Comparison of ENCODE assay signal across 18 cellular contexts in genomic region chr2:189125195-189125594, GRCh38. TPM values are rescaled to one million over a fixed set of nuclear protein-coding genes. Genes with fewer than 3 reads are reported as not detected.
DNase-seq lines count a peak whose midpoint lies in the region; ATAC-seq, FAIRE-seq and TF ChIP-seq lines count a peak whose summit lies in the region.
"Had no signal": no experiment of that assay in that cellular context is flagged by ENCODE, and none has a peak within 500 bp of the region (broad histone marks: within the 10 kb centered on the region; RNA-seq: fewer than 3 reads in every experiment).

No MANE protein-coding gene starts in this region.

- H3K9me2 ChIP-seq in PC-3 (replicated peaks; ENCODE audit: low read length) = no peaks in the 10 kb centered on the region
- H3K9me2 ChIP-seq in PC-9 (ENCODE audit: insufficient read depth) = peaks cover 6% of the 10 kb centered on the region; the same call in 1 of the 2 replicates

- H3K36me3 Mint-ChIP-seq in osteocyte (ENCODE audit: unreplicated experiment) = peaks cover 54% of the 10 kb centered on the region
- H3K36me3 Mint-ChIP-seq: CD14-positive monocyte; CD4-positive, alpha-beta memory T cell had no signal

- H3K9me3 Mint-ChIP-seq in osteocyte (ENCODE audit: unreplicated experiment) = no peaks in the 10 kb centered on the region
- H3K9me3 Mint-ChIP-seq: CD14-positive monocyte; CD4-positive, alpha-beta memory T cell; H9 had no signal

- TF ChIP-seq RAD21 in HepG2 (CRISPR knock-in tag; IDR thresholded peaks at IDR 0.05) = no peak

- H4K20me1 ChIP-seq in HepG2 (ENCODE audit: insufficient read depth, low read length) = no peaks in the 10 kb centered on the region
- H4K20me1 ChIP-seq in PC-3 (ENCODE audit: low read length) = no peaks in the 10 kb centered on the region
- H4K20me1 ChIP-seq in PC-9 (ENCODE audit: insufficient read depth) = no peaks in the 10 kb centered on the region
- H4K20me1 ChIP-seq: BLaER1 had no signal

- no peak overlapping the region for H3K4me3 ChIP-seq in HepG2 (replicated peaks in 1 of 3; ENCODE audit: insufficient read depth in 1 of 3, low read depth in 2 of 3, low read length in 3 of 3)
- H3K4me3 ChIP-seq in right lobe of liver = no peak overlapping the region
- H3K4me3 ChIP-seq in PC-3 (ENCODE audit: low read length) = no peak overlapping the region
- H3K4me3 ChIP-seq in PC-9 = no peak overlapping the region
- no peak overlapping the region for H3K4me3 ChIP-seq in heart left ventricle
- H3K4me3 ChIP-seq: BLaER1 had no signal

- H3F3A ChIP-seq in PC-3 (ENCODE audit: low read length, unreplicated experiment) (peaks cover 7% of the 10 kb centered on the region), PC-9 (ENCODE audit: insufficient read depth, low read depth) (no peaks in the 10 kb centered on the region)

- no peaks in the 10 kb centered on the region for H3K79me2 ChIP-seq in HepG2 (ENCODE audit: insufficient read depth, low read length)
- peaks cover 18% of the 10 kb centered on the region for H3K79me2 ChIP-seq in PC-3 (ENCODE audit: low read length)
- H3K79me2 ChIP-seq in PC-9 (ENCODE audit: low read depth) = no peaks in the 10 kb centered on the region

- intact Hi-C loops in HepG2 (cut with micrococcal nuclease; ENCODE audit: unreplicated experiment) = no loop called here
- intact Hi-C loops in right lobe of liver (cut with DNase I) = no loop called here
- intact Hi-C loops in PC-3 (cut with micrococcal nuclease) = loop anchor here (2.0 to 5.0 kb wide), 2 partner anchors 26 to 37 kb away; no protein-coding TSS in a partner anchor
- intact Hi-C loops in PC-9 (cut with micrococcal nuclease; ENCODE audit: unreplicated experiment) = no loop called here
- intact Hi-C loops in heart left ventricle (cut with DNase I) = no loop called here

- no peaks in the 10 kb centered on the region for H3K36me3 ChIP-seq in HepG2 (replicated peaks in 1 of 2; ENCODE audit: control insufficient read depth in 1 of 2, insufficient read depth in 2 of 2, low read length in 2 of 2)
- no peaks in the 10 kb centered on the region for H3K36me3 ChIP-seq in right lobe of liver
- H3K36me3 ChIP-seq in PC-3 (ENCODE audit: low read depth, low read length) = no peaks in the 10 kb centered on the region; the same call in 1 of the 2 replicates
- H3K36me3 ChIP-seq in PC-9 (ENCODE audit: low read depth) = no peaks in the 10 kb centered on the region
- H3K36me3 ChIP-seq in heart left ventricle = no peaks in the 10 kb centered on the region
- H3K36me3 ChIP-seq: BLaER1 had no signal

- H2AFZ ChIP-seq in HepG2 (ENCODE audit: low read length) (no peak overlapping the region), PC-3 (ENCODE audit: low read length) (peak overlapping the region; percentile 74; the same call in 1 of the 2 replicates), PC-9 (no peak overlapping the region)

- no peak overlapping the region for H3K4me2 ChIP-seq in HepG2 (ENCODE audit: low read depth, low read length)
- peak overlapping the region; percentile 61 for H3K4me2 ChIP-seq in PC-3 (ENCODE audit: low read length)
- H3K4me2 ChIP-seq in PC-9 = no peak overlapping the region
- H3K4me2 ChIP-seq: BLaER1 had no signal

- no peaks in the 10 kb centered on the region for H3K27me3 ChIP-seq in HepG2 (ENCODE audit: control insufficient read depth in 1 of 2, insufficient read depth in 2 of 2, low read length in 2 of 2)
- H3K27me3 ChIP-seq in right lobe of liver = no peaks in the 10 kb centered on the region
- H3K27me3 ChIP-seq in PC-3 (ENCODE audit: low read length) = no peaks in the 10 kb centered on the region
- no peaks in the 10 kb centered on the region for H3K27me3 ChIP-seq in PC-9 (ENCODE audit: insufficient read depth, low read depth)
- no peaks in the 10 kb centered on the region for H3K27me3 ChIP-seq in heart left ventricle
- H3K27me3 ChIP-seq: BLaER1 had no signal

- ATAC-seq in HepG2 = no peak
- no peak for ATAC-seq in right lobe of liver
- no peak for ATAC-seq in PC-3
- no peak for ATAC-seq in heart left ventricle
- no peak for ATAC-seq in HG03025 (IDR thresholded peaks at IDR 0.05; ENCODE audit: low FRiP score, unreplicated experiment)

- no peak overlapping the region for H3K9ac ChIP-seq in HepG2 (ENCODE audit: insufficient read depth, low read depth, low read length)
- H3K9ac ChIP-seq in PC-3 (ENCODE audit: low read length) = peak overlapping the region; percentile 68
- H3K9ac ChIP-seq: BLaER1 had no signal

- TF ChIP-seq EP300 in HepG2 (IDR thresholded peaks at IDR 0.05; ENCODE audit: low read depth in 2 of 2, low read length in 2 of 2) (no peak), HepG2 (CRISPR knock-in tag; IDR thresholded peaks at IDR 0.05; ENCODE audit: borderline replicate concordance) (no peak)

- in situ Hi-C loops in HepG2 (cut with HindIII; ENCODE audit: extremely low pct_ligation_motif_present, low pct_unique_long_range_greater_than_20kb) = no loop called here

- no peak for FAIRE-seq in HepG2 (lab: Jason Lieb, UNC)

- TF ChIP-seq CTCF in HepG2 (CRISPR knock-in tag; IDR thresholded peaks at IDR 0.05) = no peak
- no peak for TF ChIP-seq CTCF in right lobe of liver (IDR thresholded peaks at IDR 0.05)
- no peak for TF ChIP-seq CTCF in PC-3 (conservative IDR thresholded peaks at IDR 0.05; ENCODE audit: low read depth, low read length)
- no peak for TF ChIP-seq CTCF in osteocyte (IDR thresholded peaks at IDR 0.05)
- no peak for TF ChIP-seq CTCF in PC-9 (conservative IDR thresholded peaks at IDR 0.05)
- TF ChIP-seq CTCF in heart left ventricle (IDR thresholded peaks at IDR 0.05) = no peak

- no peaks in the 10 kb centered on the region for H3K9me3 ChIP-seq in HepG2 (ENCODE audit: low read length)
- no peaks in the 10 kb centered on the region for H3K9me3 ChIP-seq in right lobe of liver
- no peaks in the 10 kb centered on the region for H3K9me3 ChIP-seq in PC-3 (ENCODE audit: low read length)
- H3K9me3 ChIP-seq in PC-9 (ENCODE audit: insufficient read depth, low read depth) = no peaks in the 10 kb centered on the region
- H3K9me3 ChIP-seq in heart left ventricle = no peaks in the 10 kb centered on the region
- H3K9me3 ChIP-seq: BLaER1 had no signal

- TF ChIP-seq POLR2A in HepG2 (IDR thresholded peaks at IDR 0.05; ENCODE audit: insufficient read depth in 1 of 2, low read depth in 2 of 2, low read length in 2 of 2) (no peak), right lobe of liver (IDR thresholded peaks at IDR 0.05) (no peak), heart left ventricle (IDR thresholded peaks at IDR 0.05) (no peak)

- H3K27ac ChIP-seq in HepG2 (ENCODE audit: extremely low read length, insufficient read depth, low read length) (no peak overlapping the region), right lobe of liver (no peak overlapping the region), PC-3 (ENCODE audit: low read length) (peak overlapping the region; percentile 91), PC-9 (no peak overlapping the region), heart left ventricle (no peak overlapping the region)
- H3K27ac ChIP-seq: 22Rv1, BLaER1, HL-60 had no signal

- CTCF ChIA-PET in HepG2 (lab: Yijun Ruan, JAX; ENCODE audit: low intra/inter-chr PET ratio, low total read pairs) = no interaction called here
- CTCF ChIA-PET in PC-3 (lab: Charles Lee) = no interaction called here
- CTCF ChIA-PET in PC-9 (lab: Charles Lee) = no interaction called here

- peak overlapping the region; percentile 75 for H3K27ac Mint-ChIP-seq in osteocyte (ENCODE audit: unreplicated experiment)
- H3K27ac Mint-ChIP-seq: CD14-positive monocyte; CD4-positive, alpha-beta memory T cell; H9 had no signal

- H3K4me1 ChIP-seq in HepG2 (ENCODE audit: insufficient read depth, low read length) (no peaks in the 10 kb centered on the region), right lobe of liver (no peaks in the 10 kb centered on the region), PC-3 (ENCODE audit: insufficient read depth, low read length) (peaks cover 59% of the 10 kb centered on the region), PC-9 (replicated peaks; ENCODE audit: insufficient read depth) (no peaks in the 10 kb centered on the region), heart left ventricle (peaks cover 0 to 22% (median 0%) of the 10 kb centered on the region in 12 donors)
- H3K4me1 ChIP-seq: BLaER1 had no signal

- H3K4me1 Mint-ChIP-seq in osteocyte (ENCODE audit: unreplicated experiment) = peaks cover 91% of the 10 kb centered on the region
- H3K4me1 Mint-ChIP-seq: CD14-positive monocyte; CD4-positive, alpha-beta memory T cell had no signal

- H3K27me3 Mint-ChIP-seq in osteocyte (ENCODE audit: unreplicated experiment) = no peaks in the 10 kb centered on the region

- POLR2A ChIA-PET in HepG2 (lab: Yijun Ruan, JAX) = no interaction called here
- POLR2A ChIA-PET in PC-3 (lab: Charles Lee; ENCODE audit: unreplicated experiment) = interaction anchor here (0.5 kb wide), 1 partner anchor 1262 kb away, joined by 3 read pairs; no protein-coding TSS in a partner anchor
- POLR2A ChIA-PET in PC-9 (lab: Charles Lee; ENCODE audit: unreplicated experiment) = no interaction called here

- H3K4me3 Mint-ChIP-seq in osteocyte (ENCODE audit: unreplicated experiment) = no peak overlapping the region
- H3K4me3 Mint-ChIP-seq: CD14-positive monocyte; CD4-positive, alpha-beta memory T cell; H9 had no signal

- no TSS peak for BruUV-seq in HepG2 (replicated peaks; lab: Mats Ljungman, UMichigan)
- no TSS peak for BruUV-seq in PC-3 (replicated peaks; lab: Mats Ljungman, UMichigan)
- no TSS peak for BruUV-seq in PC-9 (replicated peaks; lab: Mats Ljungman, UMichigan)

- DNase-seq in HepG2 (ENCODE audit: low spot score) (no peak), right lobe of liver (no peak), PC-3 (no peak), osteocyte (ENCODE audit: extremely low spot score, unreplicated experiment) (no peak), PC-9 (no peak), heart left ventricle (no peak)
- DNase-seq: CD4-positive, alpha-beta memory T cell; DMS153; DMS79; GF-D8; GOT3; H9; KG1 had no signal

RNA-seq across cellular contexts. Expression of gene COL5A2, which starts 54.4 kb away (rescaled TPM):
- 1.5 and 1.6 TPM in 2 replicates for total RNA-seq in HepG2 (2016; rRNA removed; fragmentation: Illumina TruSeq; extraction: Trizol)
- total RNA-seq in HepG2 (2016; cell fraction: cytosol; rRNA removed; fragmentation: Illumina TruSeq; extraction: Trizol; ENCODE audit: low read depth) = 0.10 and 0.26 TPM in 2 replicates
- total RNA-seq in HepG2 (2016; cell fraction: insoluble cytoplasmic fraction; rRNA removed; fragmentation: Illumina TruSeq; extraction: Trizol) = 1.3 and 1.7 TPM in 2 replicates
- total RNA-seq in HepG2 (2016; cell fraction: membrane; rRNA removed; fragmentation: Illumina TruSeq; extraction: Trizol) = 0.38 and 0.43 TPM in 2 replicates
- 1.4 and 1.6 TPM in 2 replicates for total RNA-seq in HepG2 (2016; cell fraction: nucleus; rRNA removed; fragmentation: Illumina TruSeq; extraction: Trizol)
- 0.83 and 0.90 TPM in 2 replicates for polyA plus RNA-seq in HepG2 (2011; rRNA removed)
- polyA plus RNA-seq in HepG2 (2011; cell fraction: cytosol; rRNA removed) = 0.23 and 0.27 TPM in 2 replicates
- polyA plus RNA-seq in HepG2 (2011; cell fraction: nucleus; rRNA removed) = 3.2 and 3.9 TPM in 2 replicates
- polyA plus RNA-seq in HepG2 (2012) = 0.32 TPM in 2 replicates
- 0.07 and 0.10 TPM in 2 replicates for polyA plus RNA-seq in HepG2 (2016; cell fraction: cytosol; fragmentation: Illumina TruSeq; extraction: Trizol; ENCODE audit: low read depth)
- 1.1 and 1.4 TPM in 2 replicates for polyA plus RNA-seq in HepG2 (2016; cell fraction: insoluble cytoplasmic fraction; fragmentation: Illumina TruSeq; extraction: Trizol; ENCODE audit: low read depth)
- polyA plus RNA-seq in HepG2 (2016; cell fraction: membrane; fragmentation: Illumina TruSeq; extraction: Trizol; ENCODE audit: low read depth) = 0.24 and 0.29 TPM in 2 replicates
- 1.9 and 2.6 TPM in 2 replicates for polyA plus RNA-seq in HepG2 (2016; cell fraction: nucleus; fragmentation: Illumina TruSeq; extraction: Trizol; ENCODE audit: insufficient read depth, low read depth)
- 0.80 and 3.3 TPM in 2 replicates for polyA minus RNA-seq in HepG2 (2011; rRNA and poly(A)+ RNA removed; ENCODE audit: low replicate concordance)
- polyA minus RNA-seq in HepG2 (2011; cell fraction: cytosol; rRNA and poly(A)+ RNA removed) = 0.20 TPM in 1 of 2 replicates, not detected in the other
- 0.75 and 1.4 TPM in 2 replicates for polyA minus RNA-seq in HepG2 (2011; cell fraction: nucleus; rRNA and poly(A)+ RNA removed)
- total RNA-seq in right lobe of liver = 10 to 100 TPM in 1 of 6 experiments, 1 to 10 TPM in 5; 5.7 to 17.6 (median 8.6) TPM
- 56.2 and 60.1 TPM in 2 replicates for total RNA-seq in PC-3 (2014; rRNA removed)
- total RNA-seq in osteocyte = 1,873 and 1,955 TPM in 2 replicates
- 0.35 and 0.55 TPM in 2 replicates for total RNA-seq in PC-9 (2021)
- 10 to 100 TPM in 5 of 9 donors, 1 to 10 TPM in 4; 7.2 to 61.1 (median 12.4) TPM for total RNA-seq in heart left ventricle
- polyA plus RNA-seq in heart left ventricle = 10 to 100 TPM in 1 of 2 donors, 1 to 10 TPM in 1; 4.4 to 22.0 TPM
- polyA plus RNA-seq: CD14-positive monocyte had no signal

Comparison
In these comparisons a context has a peak if more than half of its experiments do, and no peak if none do; other contexts are left out.
1. RNA of gene COL5A2, which starts 54.4 kb away (total RNA-seq): 1,873 to 1,955 TPM in osteocyte; 56.2 to 60.1 TPM in PC-3, 7.2 to 61.1 TPM in heart left ventricle, 5.7 to 17.6 TPM in right lobe of liver, 0.10 to 1.7 TPM in HepG2 and 0.35 to 0.55 TPM in PC-9; every median in the first group is over 10 times any median in the second.